1 cellular context compared by ENCODE assay signal in genomic region chr5:139657363-139658321, GRCh38.
TF ChIP-seq lines count a peak whose summit lies in the region.

No MANE protein-coding gene starts in this region.

TF ChIP-seq in GM12878, 131 proteins besides CTCF, POLR2A, EP300 and RAD21:
- TF ChIP-seq STAT1 (conservative IDR thresholded peaks at IDR 0.05) (no peak), SIN3A (IDR thresholded peaks at IDR 0.05; ENCODE audit: low read depth, low read length) (no peak), TAF1 (IDR thresholded peaks at IDR 0.05; ENCODE audit: borderline replicate concordance, low read depth, low read length) (0 out of 2 replicates have a peak, but pooled peaks have one; percentile 14), NR2F1 (conservative IDR thresholded peaks at IDR 0.05) (peak; percentile 29; the same call in 1 of the 2 replicates), BHLHE40 (IDR thresholded peaks at IDR 0.05; ENCODE audit: borderline replicate concordance in 1 of 2, low read depth in 2 of 2, low read length in 1 of 2) (0 out of 4 replicates have a peak, but pooled peaks of 1 of the 2 experiments have one; percentile 6), HDGF (IDR thresholded peaks at IDR 0.05) (no peak), RELB (IDR thresholded peaks at IDR 0.05; ENCODE audit: low read depth) (no peak), EGR1 (IDR thresholded peaks at IDR 0.05; ENCODE audit: borderline replicate concordance in 1 of 2, low read depth in 2 of 2, low read length in 2 of 2) (peak in 1 of 2 experiments; percentile 54; a peak in 1 of 3 replicates), DPF2 (IDR thresholded peaks at IDR 0.05) (no peak), TCF12 (IDR thresholded peaks at IDR 0.05; ENCODE audit: low read depth, low read length) (0 out of 2 replicates have a peak, but pooled peaks have one; percentile 7), ZNF24 (IDR thresholded peaks at IDR 0.05) (0 out of 2 replicates have a peak, but pooled peaks have one; percentile 41)
- TF ChIP-seq, protein P1, sequence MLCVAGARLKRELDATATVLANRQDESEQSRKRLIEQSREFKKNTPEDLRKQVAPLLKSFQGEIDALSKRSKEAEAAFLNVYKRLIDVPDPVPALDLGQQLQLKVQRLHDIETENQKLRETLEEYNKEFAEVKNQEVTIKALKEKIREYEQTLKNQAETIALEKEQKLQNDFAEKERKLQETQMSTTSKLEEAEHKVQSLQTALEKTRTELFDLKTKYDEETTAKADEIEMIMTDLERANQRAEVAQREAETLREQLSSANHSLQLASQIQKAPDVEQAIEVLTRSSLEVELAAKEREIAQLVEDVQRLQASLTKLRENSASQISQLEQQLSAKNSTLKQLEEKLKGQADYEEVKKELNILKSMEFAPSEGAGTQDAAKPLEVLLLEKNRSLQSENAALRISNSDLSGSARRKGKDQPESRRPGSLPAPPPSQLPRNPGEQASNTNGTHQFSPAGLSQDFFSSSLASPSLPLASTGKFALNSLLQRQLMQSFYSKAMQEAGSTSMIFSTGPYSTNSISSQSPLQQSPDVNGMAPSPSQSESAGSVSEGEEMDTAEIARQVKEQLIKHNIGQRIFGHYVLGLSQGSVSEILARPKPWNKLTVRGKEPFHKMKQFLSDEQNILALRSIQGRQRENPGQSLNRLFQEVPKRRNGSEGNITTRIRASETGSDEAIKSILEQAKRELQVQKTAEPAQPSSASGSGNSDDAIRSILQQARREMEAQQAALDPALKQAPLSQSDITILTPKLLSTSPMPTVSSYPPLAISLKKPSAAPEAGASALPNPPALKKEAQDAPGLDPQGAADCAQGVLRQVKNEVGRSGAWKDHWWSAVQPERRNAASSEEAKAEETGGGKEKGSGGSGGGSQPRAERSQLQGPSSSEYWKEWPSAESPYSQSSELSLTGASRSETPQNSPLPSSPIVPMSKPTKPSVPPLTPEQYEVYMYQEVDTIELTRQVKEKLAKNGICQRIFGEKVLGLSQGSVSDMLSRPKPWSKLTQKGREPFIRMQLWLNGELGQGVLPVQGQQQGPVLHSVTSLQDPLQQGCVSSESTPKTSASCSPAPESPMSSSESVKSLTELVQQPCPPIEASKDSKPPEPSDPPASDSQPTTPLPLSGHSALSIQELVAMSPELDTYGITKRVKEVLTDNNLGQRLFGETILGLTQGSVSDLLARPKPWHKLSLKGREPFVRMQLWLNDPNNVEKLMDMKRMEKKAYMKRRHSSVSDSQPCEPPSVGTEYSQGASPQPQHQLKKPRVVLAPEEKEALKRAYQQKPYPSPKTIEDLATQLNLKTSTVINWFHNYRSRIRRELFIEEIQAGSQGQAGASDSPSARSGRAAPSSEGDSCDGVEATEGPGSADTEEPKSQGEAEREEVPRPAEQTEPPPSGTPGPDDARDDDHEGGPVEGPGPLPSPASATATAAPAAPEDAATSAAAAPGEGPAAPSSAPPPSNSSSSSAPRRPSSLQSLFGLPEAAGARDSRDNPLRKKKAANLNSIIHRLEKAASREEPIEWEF (IDR thresholded peaks at IDR 0.05; ENCODE audit: insufficient replicate concordance, low read depth, low read length) = no peak
TF ChIP-seq in GM12878: peak in this region for 6.
